15 cellular contexts compared by ENCODE assay signal in genomic region chr1:221241592-221241991, GRCh38.
DNase-seq lines count a peak whose midpoint lies in the region; ATAC-seq and TF ChIP-seq lines count a peak whose summit lies in the region.
"Had no signal": no experiment of that assay in that cellular context is flagged by ENCODE, and none has a peak within 500 bp of the region (broad histone marks: within the 10 kb centered on the region; RNA-seq: fewer than 3 reads in every experiment).

No MANE protein-coding gene starts in this region.

- no peak overlapping the region for H3K4me3 ChIP-seq in lower lobe of right lung
- H3K4me3 ChIP-seq: PC-9, SJCRH30 had no signal

- intact Hi-C loops in lower lobe of right lung (cut with DNase I) = no loop called here

- in situ Hi-C loops in G401 (cut with HindIII; ENCODE audit: low sequenced_read_pairs) = no loop called here

- H3K4me1 ChIP-seq in lower lobe of right lung = no peaks in the 10 kb centered on the region
- H3K4me1 ChIP-seq: SJCRH30 had no signal

- no peak overlapping the region for H3K27ac ChIP-seq in lower lobe of right lung
- H3K27ac ChIP-seq: PC-9, SJCRH30 had no signal

- no peaks in the 10 kb centered on the region for H3K27me3 ChIP-seq in lower lobe of right lung (ENCODE audit: low read depth)
- H3K27me3 ChIP-seq: SJCRH30 had no signal

- H3K9me3 ChIP-seq in lower lobe of right lung = peaks cover 7% of the 10 kb centered on the region
- H3K9me3 ChIP-seq: SJCRH30 had no signal

- DNase-seq in NCI-H748 (lab: John Stamatoyannopoulos, UW; ENCODE audit: unreplicated experiment) = peak; percentile 22
- DNase-seq in NCI-H748 treated with DMSO at 0.1 percent for 48 hours (lab: John Stamatoyannopoulos, UW) = no peak
- DNase-seq in G401 (ENCODE audit: low spot score) = peak; percentile 5
- DNase-seq in NCI-H69 (lab: John Stamatoyannopoulos, UW) = peak; percentile 66
- DNase-seq in fibroblast of peridontal ligament (ENCODE audit: extremely low read depth) = peak; percentile 18
- DNase-seq in activated CD4-positive, alpha-beta T cell treated with anti-CD3 and anti-CD28 coated beads for 1 hour = no peak
- no peak for DNase-seq in NCI-H1694 (lab: John Stamatoyannopoulos, UW)
- DNase-seq in lower lobe of right lung = no peak
- DNase-seq: Calu3; CD4-positive, alpha-beta memory T cell; DMS79; NCI-H187; NCI-H774; PC-9; SJCRH30 had no signal

- ATAC-seq in lower lobe of right lung = no peak

- H3K36me3 ChIP-seq in lower lobe of right lung = no peaks in the 10 kb centered on the region
- H3K36me3 ChIP-seq: SJCRH30 had no signal

- no peak for TF ChIP-seq CTCF in lower lobe of right lung (IDR thresholded peaks at IDR 0.05)

Comparison
In these comparisons a context has a peak if more than half of its experiments do, and no peak if none do; other contexts are left out.
1. DNase-seq: peak in NCI-H748 (single experiment), G401 (single experiment), NCI-H69 (single experiment) and fibroblast of peridontal ligament (single experiment); none in NCI-H748 treated with DMSO at 0.1 percent for 48 hours (single experiment), activated CD4-positive, alpha-beta T cell treated with anti-CD3 and anti-CD28 coated beads for 1 hour (single experiment), NCI-H1694 (single experiment) and lower lobe of right lung (single experiment).